ENCODE assay signal across 1 cellular context in genomic region chr2:111919794-111920608, GRCh38.
TF ChIP-seq lines count a peak whose summit lies in the region.

No MANE protein-coding gene starts in this region.

TF ChIP-seq in HepG2, 621 proteins besides CTCF, POLR2A, EP300 and RAD21 (continued from another document and continues in another):
- TF ChIP-seq IKZF5 (CRISPR knock-in tag; IDR thresholded peaks at IDR 0.05) = peak; percentile 79; the same call in 1 of the 2 replicates
- 0 out of 2 replicates have a peak, but pooled peaks have one; percentile 47 for TF ChIP-seq RARG (CRISPR knock-in tag; IDR thresholded peaks at IDR 0.05; ENCODE audit: low read depth)
- peak; percentile 68; the same call in 1 of the 2 replicates for TF ChIP-seq ZBTB43 (CRISPR knock-in tag; conservative IDR thresholded peaks at IDR 0.05)
- TF ChIP-seq SMARCC2 (IDR thresholded peaks at IDR 0.05) = no peak
- no peak for TF ChIP-seq RFX1 (IDR thresholded peaks at IDR 0.05)
- TF ChIP-seq ZNF143 (CRISPR knock-in tag; IDR thresholded peaks at IDR 0.05) = no peak
- peak; percentile 83 for TF ChIP-seq THAP7 (CRISPR knock-in tag; IDR thresholded peaks at IDR 0.05)
- 0 out of 2 replicates have a peak, but pooled peaks have one; percentile 21 for TF ChIP-seq ZNF772 (CRISPR knock-in tag; IDR thresholded peaks at IDR 0.05)
- no peak for TF ChIP-seq ZBTB10 (CRISPR knock-in tag; IDR thresholded peaks at IDR 0.05; ENCODE audit: borderline replicate concordance)
- TF ChIP-seq GATA4 (IDR thresholded peaks at IDR 0.05; ENCODE audit: borderline replicate concordance, low read depth) = 0 out of 2 replicates have a peak, but pooled peaks have one; percentile 15
- TF ChIP-seq FUBP1 (CRISPR knock-in tag; IDR thresholded peaks at IDR 0.05; ENCODE audit: borderline replicate concordance) = no peak
- TF ChIP-seq MAF1 (CRISPR knock-in tag; IDR thresholded peaks at IDR 0.05; ENCODE audit: borderline replicate concordance) = no peak
- TF ChIP-seq ZNF800 (CRISPR knock-in tag; IDR thresholded peaks at IDR 0.05) = peak; percentile 67; the same call in 1 of the 2 replicates
- TF ChIP-seq TAF15 (IDR thresholded peaks at IDR 0.05; ENCODE audit: low read depth, low read length, poor library complexity, severe bottlenecking) = no peak
- TF ChIP-seq NFE2L1 (CRISPR knock-in tag; IDR thresholded peaks at IDR 0.05; ENCODE audit: borderline replicate concordance) = no peak
- no peak; the same call in 1 of the 2 replicates for TF ChIP-seq ZNF441 (CRISPR knock-in tag; IDR thresholded peaks at IDR 0.05; ENCODE audit: borderline replicate concordance)
- TF ChIP-seq GATAD1 (CRISPR knock-in tag; IDR thresholded peaks at IDR 0.05) = no peak
- no peak for TF ChIP-seq CENPBD1 (CRISPR knock-in tag; IDR thresholded peaks at IDR 0.05; ENCODE audit: borderline replicate concordance, low read depth)
- peak; percentile 95 for TF ChIP-seq ELF3 (CRISPR knock-in tag; IDR thresholded peaks at IDR 0.05)
- peak; percentile 63; the same call in 1 of the 2 replicates for TF ChIP-seq ZNF383 (CRISPR knock-in tag; IDR thresholded peaks at IDR 0.05; ENCODE audit: borderline replicate concordance)
- no peak for TF ChIP-seq ZNF431 (CRISPR knock-in tag; IDR thresholded peaks at IDR 0.05; ENCODE audit: borderline replicate concordance, low read depth)
- TF ChIP-seq ZNF44 (CRISPR knock-in tag; IDR thresholded peaks at IDR 0.05) = no peak
- TF ChIP-seq KLF15 (CRISPR knock-in tag; IDR thresholded peaks at IDR 0.05; ENCODE audit: borderline replicate concordance) = no peak
- TF ChIP-seq ZNF10 (CRISPR knock-in tag; IDR thresholded peaks at IDR 0.05; ENCODE audit: borderline replicate concordance, low read depth) = no peak
- peak; percentile 90 for TF ChIP-seq RXRB (CRISPR knock-in tag; IDR thresholded peaks at IDR 0.05; ENCODE audit: borderline replicate concordance)
- no peak for TF ChIP-seq ZNF660 (CRISPR knock-in tag; IDR thresholded peaks at IDR 0.05; ENCODE audit: borderline replicate concordance, low read depth)
- TF ChIP-seq ELK4 (CRISPR knock-in tag; IDR thresholded peaks at IDR 0.05; ENCODE audit: borderline replicate concordance) = no peak
- peak; percentile 58; the same call in 1 of the 2 replicates for TF ChIP-seq ZBTB3 (CRISPR knock-in tag; IDR thresholded peaks at IDR 0.05; ENCODE audit: borderline replicate concordance, low read depth)
- peak; percentile 93 for TF ChIP-seq IRF2 (CRISPR knock-in tag; IDR thresholded peaks at IDR 0.05)
- peak; percentile 86 for TF ChIP-seq POGZ (CRISPR knock-in tag; IDR thresholded peaks at IDR 0.05)
- TF ChIP-seq ZNF687 (CRISPR knock-in tag; IDR thresholded peaks at IDR 0.05) = peak; percentile 89
- no peak for TF ChIP-seq HNRNPUL1 (IDR thresholded peaks at IDR 0.05; ENCODE audit: low read depth, low read length)
- no peak for TF ChIP-seq NFE2 (CRISPR knock-in tag; IDR thresholded peaks at IDR 0.05)
- no peak; the same call in 1 of the 2 replicates for TF ChIP-seq FOXJ3 (CRISPR knock-in tag; IDR thresholded peaks at IDR 0.05; ENCODE audit: borderline replicate concordance)
- TF ChIP-seq ZNF713 (CRISPR knock-in tag; IDR thresholded peaks at IDR 0.05) = no peak
- TF ChIP-seq ZNF451 (CRISPR knock-in tag; IDR thresholded peaks at IDR 0.05) = no peak
- TF ChIP-seq GLI4 (CRISPR knock-in tag; IDR thresholded peaks at IDR 0.05; ENCODE audit: borderline replicate concordance) = no peak
- TF ChIP-seq CSRNP2 (CRISPR knock-in tag; conservative IDR thresholded peaks at IDR 0.05; ENCODE audit: low read depth) = no peak
- no peak for TF ChIP-seq ZNF577 (CRISPR knock-in tag; IDR thresholded peaks at IDR 0.05; ENCODE audit: borderline replicate concordance, low read depth)
- TF ChIP-seq ZNF746 (CRISPR knock-in tag; IDR thresholded peaks at IDR 0.05) = peak; percentile 16; the same call in 1 of the 2 replicates
- no peak for TF ChIP-seq ZKSCAN1 (IDR thresholded peaks at IDR 0.05; ENCODE audit: low read length)
- no peak for TF ChIP-seq RBAK (CRISPR knock-in tag; IDR thresholded peaks at IDR 0.05)
- 0 out of 2 replicates have a peak, but pooled peaks have one; percentile 60 for TF ChIP-seq ZNF224 (CRISPR knock-in tag; IDR thresholded peaks at IDR 0.05)
